In genomic region chr18:77046409-77046808, GRCh38 we compare ENCODE assay signal across 32 cellular contexts.
A peak's percentile ranks its signal among the peaks of the same experiment; 100 is the strongest.
DNase-seq lines count a peak whose midpoint lies in the region; ATAC-seq lines count a peak whose summit lies in the region.
"Had no signal": no experiment of that assay in that cellular context is flagged by ENCODE, and none has a peak within 500 bp of the region (broad histone marks: within the 10 kb centered on the region; RNA-seq: fewer than 3 reads in every experiment).

No MANE protein-coding gene starts in this region.

- no peak for ATAC-seq in natural killer cell treated with Interleukin-12 subunit alpha and Interleukin-12 subunit beta and Interleukin-15 and Interleukin-18, amount 100 ng/mL, for 72 hours
- ATAC-seq: A549; esophagus mucosa; GM12878; heart right ventricle; lower lobe of right lung; pancreas; stimulated activated naive CD8-positive, alpha-beta T cell treated with anti-CD3 and anti-CD28 coated beads, Interleukin-15, amount 100 ng/mL, for 72 hours; T-cell; WTC11 had no signal

- H3K27ac Mint-ChIP-seq in activated naive CD8-positive, alpha-beta T cell, result peak overlapping the region; percentile 28
- H3K27ac Mint-ChIP-seq in activated naive CD8-positive, alpha-beta T cell treated with anti-CD3 and anti-CD28 coated beads for 36 hours, result no peak overlapping the region
- H3K27ac Mint-ChIP-seq in natural killer cell treated with Interleukin-12 subunit alpha and Interleukin-12 subunit beta and Interleukin-15 and Interleukin-18, amount 100 ng/mL, for 72 hours, result peak overlapping the region; percentile 52 to 71
- H3K27ac Mint-ChIP-seq: activated naive CD8-positive, alpha-beta T cell treated with anti-CD3 and anti-CD28 coated beads, Interleukin-2, amount 10 ng/mL, durations not matched to agents 7 days and 5 days; activated T-helper 2 cell treated with anti-CD3 and anti-CD28 coated beads, Interferon-gamma antibody, Interleukin-2, Interleukin-4, amounts not matched to agents 10 μg/mL and 5 μg/mL and 100 μg/mL, durations not matched to agents 14 hours and 24 hours and 36 hours; nephron; stimulated activated naive CD8-positive, alpha-beta T cell treated with anti-CD3 and anti-CD28 coated beads, Interleukin-15, amount 100 ng/mL, for 72 hours; T-cell had no signal

- H3K4me3 Mint-ChIP-seq in activated naive CD8-positive, alpha-beta T cell, result no peak overlapping the region
- no peak overlapping the region for H3K4me3 Mint-ChIP-seq in activated naive CD8-positive, alpha-beta T cell treated with anti-CD3 and anti-CD28 coated beads for 36 hours
- H3K4me3 Mint-ChIP-seq in natural killer cell treated with Interleukin-12 subunit alpha and Interleukin-12 subunit beta and Interleukin-15 and Interleukin-18, amount 100 ng/mL, for 72 hours, result no peak overlapping the region
- H3K4me3 Mint-ChIP-seq: activated naive CD8-positive, alpha-beta T cell treated with anti-CD3 and anti-CD28 coated beads, Interleukin-2, amount 10 ng/mL, durations not matched to agents 7 days and 5 days; CD4-positive, alpha-beta T cell; nephron; stimulated activated naive CD8-positive, alpha-beta T cell treated with anti-CD3 and anti-CD28 coated beads, Interleukin-15, amount 100 ng/mL, for 72 hours; T-cell; WTC11 had no signal

- H3K36me3 Mint-ChIP-seq in activated naive CD8-positive, alpha-beta T cell, result peaks cover 2% of the 10 kb centered on the region
- peaks cover 21% of the 10 kb centered on the region for H3K36me3 Mint-ChIP-seq in activated naive CD8-positive, alpha-beta T cell treated with anti-CD3 and anti-CD28 coated beads for 36 hours
- H3K36me3 Mint-ChIP-seq in natural killer cell treated with Interleukin-12 subunit alpha and Interleukin-12 subunit beta and Interleukin-15 and Interleukin-18, amount 100 ng/mL, for 72 hours, result peaks cover 8% of the 10 kb centered on the region
- H3K36me3 Mint-ChIP-seq: WTC11 had no signal

- H3K27me3 Mint-ChIP-seq in activated naive CD8-positive, alpha-beta T cell, result no peaks in the 10 kb centered on the region
- no peaks in the 10 kb centered on the region for H3K27me3 Mint-ChIP-seq in activated naive CD8-positive, alpha-beta T cell treated with anti-CD3 and anti-CD28 coated beads for 36 hours
- no peaks in the 10 kb centered on the region for H3K27me3 Mint-ChIP-seq in natural killer cell treated with Interleukin-12 subunit alpha and Interleukin-12 subunit beta and Interleukin-15 and Interleukin-18, amount 100 ng/mL, for 72 hours
- H3K27me3 Mint-ChIP-seq: activated naive CD8-positive, alpha-beta T cell treated with anti-CD3 and anti-CD28 coated beads, Interleukin-2, amount 10 ng/mL, durations not matched to agents 7 days and 5 days; CD4-positive, alpha-beta T cell; stimulated activated naive CD8-positive, alpha-beta T cell treated with anti-CD3 and anti-CD28 coated beads, Interleukin-15, amount 100 ng/mL, for 72 hours; T-cell had no signal

- no peaks in the 10 kb centered on the region for H3K9me3 Mint-ChIP-seq in activated naive CD8-positive, alpha-beta T cell (ENCODE audit: low read depth)
- H3K9me3 Mint-ChIP-seq in activated naive CD8-positive, alpha-beta T cell treated with anti-CD3 and anti-CD28 coated beads for 36 hours, result peaks cover 1% of the 10 kb centered on the region
- H3K9me3 Mint-ChIP-seq in natural killer cell treated with Interleukin-12 subunit alpha and Interleukin-12 subunit beta and Interleukin-15 and Interleukin-18, amount 100 ng/mL, for 72 hours, result no peaks in the 10 kb centered on the region
- H3K9me3 Mint-ChIP-seq: activated naive CD8-positive, alpha-beta T cell treated with anti-CD3 and anti-CD28 coated beads, Interleukin-2, amount 10 ng/mL, durations not matched to agents 7 days and 5 days; activated T-helper 2 cell treated with anti-CD3 and anti-CD28 coated beads, Interferon-gamma antibody, Interleukin-2, Interleukin-4, amounts not matched to agents 10 μg/mL and 5 μg/mL and 100 μg/mL, durations not matched to agents 14 hours and 24 hours and 36 hours; CD4-positive, alpha-beta T cell; nephron; stimulated activated naive CD8-positive, alpha-beta T cell treated with anti-CD3 and anti-CD28 coated beads, Interleukin-15, amount 100 ng/mL, for 72 hours; T-cell; WTC11 had no signal

- H3K27ac ChIP-seq in angular gyrus (ENCODE audit: low read depth, low read length), result peak overlapping the region; percentile 99
- H3K27ac ChIP-seq: A549, ascending aorta, heart right ventricle, lower lobe of right lung, pancreas, SJSA1, tibial artery, vagina had no signal

- peaks cover 15% of the 10 kb centered on the region for H3K4me1 Mint-ChIP-seq in activated naive CD8-positive, alpha-beta T cell (ENCODE audit: low read depth)
- peaks cover 9% of the 10 kb centered on the region for H3K4me1 Mint-ChIP-seq in activated naive CD8-positive, alpha-beta T cell treated with anti-CD3 and anti-CD28 coated beads for 36 hours
- H3K4me1 Mint-ChIP-seq in natural killer cell treated with Interleukin-12 subunit alpha and Interleukin-12 subunit beta and Interleukin-15 and Interleukin-18, amount 100 ng/mL, for 72 hours (ENCODE audit: low read depth in 2 of 2), result peaks cover 33 to 38% of the 10 kb centered on the region in 2 donors

- DNase-seq in activated naive CD8-positive, alpha-beta T cell treated with anti-CD3 and anti-CD28 coated beads for 36 hours, result no peak
- no peak for DNase-seq in natural killer cell treated with Interleukin-12 subunit alpha and Interleukin-12 subunit beta and Interleukin-15 and Interleukin-18, amount 100 ng/mL, for 72 hours (ENCODE audit: low spot score)
- no peak for DNase-seq in T-helper 1 cell
- DNase-seq in foreskin melanocyte, result no peak
- DNase-seq in NCI-H2227 (lab: John Stamatoyannopoulos, UW; ENCODE audit: unreplicated experiment), result no peak
- DNase-seq in NOMO-1 treated with DMSO at 0.1 percent for 48 hours (lab: John Stamatoyannopoulos, UW; ENCODE audit: unreplicated experiment), result no peak
- DNase-seq: activated naive CD8-positive, alpha-beta T cell treated with anti-CD3 and anti-CD28 coated beads, Interleukin-2, amount 10 ng/mL, durations not matched to agents 7 days and 5 days; CD4-positive, alpha-beta T cell; cortex of kidney; foreskin fibroblast; heart right ventricle; lower lobe of right lung; NCI-H1048; NCI-H1694; NCI-H446; NCI-H774; pancreas; stimulated activated CD4-positive, alpha-beta T cell treated with anti-CD3 and anti-CD28 coated beads, Interleukin-1b, Interleukin-23, amount 100 ng/mL, for 48 hours; stimulated activated naive CD8-positive, alpha-beta T cell treated with anti-CD3 and anti-CD28 coated beads, Interleukin-15, amount 100 ng/mL, for 72 hours; T-cell; tibial artery had no signal
